Comparison of ENCODE assay signal across 1 cellular context in the genomic region with DNA sequence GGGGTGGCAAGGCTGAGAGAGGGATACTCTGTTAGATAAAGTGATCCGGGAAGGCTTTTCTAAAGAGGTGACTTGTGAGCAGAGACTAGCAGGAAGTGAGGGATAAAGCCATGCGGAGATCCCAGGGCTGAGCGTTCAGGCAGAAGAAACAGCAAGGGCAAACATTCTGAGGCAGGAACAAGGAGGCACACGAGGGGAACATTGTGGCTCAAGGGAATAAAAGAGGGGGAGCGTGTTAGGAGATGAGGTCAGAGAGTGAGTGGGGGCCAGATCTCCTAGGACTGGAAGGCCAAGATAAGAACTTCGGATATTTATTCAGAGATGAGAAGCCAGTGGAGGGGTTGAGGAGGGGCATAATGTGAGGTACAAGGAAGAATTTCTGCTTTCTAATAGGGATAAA.
TF ChIP-seq lines count a peak whose summit lies in the region.

No MANE protein-coding gene starts in this region.

TF ChIP-seq in HepG2, 621 proteins besides CTCF, POLR2A, EP300 and RAD21 (continued from another document):
- TF ChIP-seq, protein P1, sequence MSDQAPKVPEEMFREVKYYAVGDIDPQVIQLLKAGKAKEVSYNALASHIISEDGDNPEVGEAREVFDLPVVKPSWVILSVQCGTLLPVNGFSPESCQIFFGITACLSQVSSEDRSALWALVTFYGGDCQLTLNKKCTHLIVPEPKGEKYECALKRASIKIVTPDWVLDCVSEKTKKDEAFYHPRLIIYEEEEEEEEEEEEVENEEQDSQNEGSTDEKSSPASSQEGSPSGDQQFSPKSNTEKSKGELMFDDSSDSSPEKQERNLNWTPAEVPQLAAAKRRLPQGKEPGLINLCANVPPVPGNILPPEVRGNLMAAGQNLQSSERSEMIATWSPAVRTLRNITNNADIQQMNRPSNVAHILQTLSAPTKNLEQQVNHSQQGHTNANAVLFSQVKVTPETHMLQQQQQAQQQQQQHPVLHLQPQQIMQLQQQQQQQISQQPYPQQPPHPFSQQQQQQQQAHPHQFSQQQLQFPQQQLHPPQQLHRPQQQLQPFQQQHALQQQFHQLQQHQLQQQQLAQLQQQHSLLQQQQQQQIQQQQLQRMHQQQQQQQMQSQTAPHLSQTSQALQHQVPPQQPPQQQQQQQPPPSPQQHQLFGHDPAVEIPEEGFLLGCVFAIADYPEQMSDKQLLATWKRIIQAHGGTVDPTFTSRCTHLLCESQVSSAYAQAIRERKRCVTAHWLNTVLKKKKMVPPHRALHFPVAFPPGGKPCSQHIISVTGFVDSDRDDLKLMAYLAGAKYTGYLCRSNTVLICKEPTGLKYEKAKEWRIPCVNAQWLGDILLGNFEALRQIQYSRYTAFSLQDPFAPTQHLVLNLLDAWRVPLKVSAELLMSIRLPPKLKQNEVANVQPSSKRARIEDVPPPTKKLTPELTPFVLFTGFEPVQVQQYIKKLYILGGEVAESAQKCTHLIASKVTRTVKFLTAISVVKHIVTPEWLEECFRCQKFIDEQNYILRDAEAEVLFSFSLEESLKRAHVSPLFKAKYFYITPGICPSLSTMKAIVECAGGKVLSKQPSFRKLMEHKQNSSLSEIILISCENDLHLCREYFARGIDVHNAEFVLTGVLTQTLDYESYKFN (CRISPR knock-in tag; conservative IDR thresholded peaks at IDR 0.05), result 0 out of 2 replicates have a peak, but pooled peaks have one; percentile 3
- TF ChIP-seq RARG (CRISPR knock-in tag; IDR thresholded peaks at IDR 0.05; ENCODE audit: low read depth), result no peak
TF ChIP-seq in HepG2: peak in this region for 2.
